Comparison of ENCODE assay signal across 14 cellular contexts in genomic region chr13:39410089-39410901, GRCh38.
A peak's percentile ranks its signal among the peaks of the same experiment; 100 is the strongest.
DNase-seq lines count a peak whose midpoint lies in the region; ATAC-seq and TF ChIP-seq lines count a peak whose summit lies in the region.
"Had no signal": no experiment of that assay in that cellular context is flagged by ENCODE, and none has a peak within 500 bp of the region (broad histone marks: within the 10 kb centered on the region; RNA-seq: fewer than 3 reads in every experiment).

No MANE protein-coding gene starts in this region.

- peaks cover 17% of the 10 kb centered on the region for H3K4me1 Mint-ChIP-seq in endodermal cell
- H3K4me1 Mint-ChIP-seq in activated CD4-positive, alpha-beta T cell treated with anti-CD3 and anti-CD28 coated beads for 36 hours = no peaks in the 10 kb centered on the region

- no peaks in the 10 kb centered on the region for H3K36me3 ChIP-seq in endodermal cell (ENCODE audit: control insufficient read depth, insufficient read depth, low read length)

- POLR2A ChIA-PET in activated CD4-positive, alpha-beta T cell treated with anti-CD3 and anti-CD28 coated beads for 36 hours (lab: Charles Lee) = no interaction called here

- no peak overlapping the region for H3K9ac ChIP-seq in endodermal cell (ENCODE audit: extremely low read depth, low read length, poor library complexity, severe bottlenecking)

- peak overlapping the region; percentile 96 for H3K27ac ChIP-seq in endodermal cell (ENCODE audit: low read depth, low read length)
- H3K27ac ChIP-seq: body of pancreas had no signal

- no peaks in the 10 kb centered on the region for H3K9me3 Mint-ChIP-seq in endodermal cell
- no peaks in the 10 kb centered on the region for H3K9me3 Mint-ChIP-seq in activated CD4-positive, alpha-beta T cell treated with anti-CD3 and anti-CD28 coated beads for 36 hours (ENCODE audit: low read depth)
- H3K9me3 Mint-ChIP-seq: stimulated activated naive B cell treated with anti-CD40 and anti-IgM and Interleukin-4, amounts not matched to agents 10 μg/mL and 1 μg/mL and 100 μg/mL, for 72 hours; T-helper 2 cell treated with Interferon-gamma antibody and Interleukin-4, amounts not matched to agents 5 μg/mL and 100 μg/mL, for 36 hours had no signal

- intact Hi-C loops in activated CD4-positive, alpha-beta T cell treated with anti-CD3 and anti-CD28 coated beads for 36 hours (cut with DNase I, micrococcal nuclease) = loop anchor here in 1 of 2 experiments (10.0 kb wide), 1 partner anchor 205 kb away; no protein-coding TSS in a partner anchor

- H3K4me3 ChIP-seq in endodermal cell (ENCODE audit: low read length) = no peak overlapping the region
- H3K4me3 ChIP-seq: body of pancreas had no signal

- no peak overlapping the region for H3K4me3 Mint-ChIP-seq in endodermal cell
- no peak overlapping the region for H3K4me3 Mint-ChIP-seq in activated CD4-positive, alpha-beta T cell treated with anti-CD3 and anti-CD28 coated beads for 36 hours
- H3K4me3 Mint-ChIP-seq: stimulated activated naive B cell treated with anti-CD40 and anti-IgM and Interleukin-4, amounts not matched to agents 10 μg/mL and 1 μg/mL and 100 μg/mL, for 72 hours; T-helper 2 cell treated with Interferon-gamma antibody and Interleukin-4, amounts not matched to agents 5 μg/mL and 100 μg/mL, for 36 hours had no signal

- peaks cover 4% of the 10 kb centered on the region for H3K4me1 ChIP-seq in endodermal cell (ENCODE audit: control insufficient read depth, insufficient read depth, low read length)
- H3K4me1 ChIP-seq: body of pancreas had no signal

- H3K27me3 ChIP-seq in endodermal cell (ENCODE audit: control insufficient read depth, insufficient read depth, low read length, poor library complexity, severe bottlenecking) = no peaks in the 10 kb centered on the region
- H3K27me3 ChIP-seq: body of pancreas had no signal

- 56 to 78% methylated on average over 1 to 2 of the region's 2 CpGs for WGBS in endodermal cell (ENCODE audit: insufficient coverage in 1 of 2, insufficient read length in 1 of 2), 2 experiments

- H3K27me3 Mint-ChIP-seq in endodermal cell (ENCODE audit: insufficient read depth) = peaks cover 17% of the 10 kb centered on the region
- peaks cover 11% of the 10 kb centered on the region for H3K27me3 Mint-ChIP-seq in activated CD4-positive, alpha-beta T cell treated with anti-CD3 and anti-CD28 coated beads for 36 hours
- H3K27me3 Mint-ChIP-seq: stimulated activated naive B cell treated with anti-CD40 and anti-IgM and Interleukin-4, amounts not matched to agents 10 μg/mL and 1 μg/mL and 100 μg/mL, for 72 hours had no signal

- H3K27ac Mint-ChIP-seq in endodermal cell = no peak overlapping the region
- H3K27ac Mint-ChIP-seq in activated CD4-positive, alpha-beta T cell treated with anti-CD3 and anti-CD28 coated beads for 36 hours = no peak overlapping the region
- H3K27ac Mint-ChIP-seq: stimulated activated naive B cell treated with anti-CD40 and anti-IgM and Interleukin-4, amounts not matched to agents 10 μg/mL and 1 μg/mL and 100 μg/mL, for 72 hours; T-helper 2 cell treated with Interferon-gamma antibody and Interleukin-4, amounts not matched to agents 5 μg/mL and 100 μg/mL, for 36 hours had no signal

- TF ChIP-seq CTCF in endodermal cell (conservative IDR thresholded peaks at IDR 0.05) = no peak

- H3K36me3 Mint-ChIP-seq in endodermal cell (ENCODE audit: low read depth) = no peaks in the 10 kb centered on the region
- no peaks in the 10 kb centered on the region for H3K36me3 Mint-ChIP-seq in activated CD4-positive, alpha-beta T cell treated with anti-CD3 and anti-CD28 coated beads for 36 hours (ENCODE audit: low read depth)
- H3K36me3 Mint-ChIP-seq: stimulated activated naive B cell treated with anti-CD40 and anti-IgM and Interleukin-4, amounts not matched to agents 10 μg/mL and 1 μg/mL and 100 μg/mL, for 72 hours had no signal

- ATAC-seq in HG03342 (IDR thresholded peaks at IDR 0.05; ENCODE audit: unreplicated experiment) (no peak), HG02571 (IDR thresholded peaks at IDR 0.05; ENCODE audit: unreplicated experiment) (no peak)
- no peak for ATAC-seq in activated CD4-positive, alpha-beta T cell treated with anti-CD3 and anti-CD28 coated beads for 36 hours
- ATAC-seq: body of pancreas; stimulated activated naive B cell treated with anti-CD40 and anti-IgM and Interleukin-4, amounts not matched to agents 10 μg/mL and 1 μg/mL and 100 μg/mL, for 72 hours had no signal

- CTCF ChIA-PET in activated CD4-positive, alpha-beta T cell treated with anti-CD3 and anti-CD28 coated beads for 36 hours (lab: Charles Lee) = no interaction called here

- no peaks in the 10 kb centered on the region for H3K9me3 ChIP-seq in endodermal cell (ENCODE audit: control insufficient read depth, low read length)
- H3K9me3 ChIP-seq: body of pancreas had no signal

- DNase-seq in SKM-1 treated with dmso at 0.1 percent for 144 hours (lab: John Stamatoyannopoulos, UW; ENCODE audit: unreplicated experiment) = peak; percentile 30
- DNase-seq in SKM-1 (lab: John Stamatoyannopoulos, UW; ENCODE audit: unreplicated experiment) = no peak
- no peak for DNase-seq in endodermal cell
- peak; percentile 49 for DNase-seq in medulla oblongata (ENCODE audit: extremely low spot score)
- no peak for DNase-seq in activated CD4-positive, alpha-beta T cell treated with anti-CD3 and anti-CD28 coated beads for 36 hours
- no peak for DNase-seq in kidney glomerular epithelial cell (lab: John Stamatoyannopoulos, UW)
- DNase-seq: activated CD8-positive, alpha-beta memory T cell treated with anti-CD3 and anti-CD28 coated beads, Interleukin-2, amount 50 U/mL, for 4 hours; glutamatergic neuron; NCI-H748 treated with DMSO at 0.1 percent for 48 hours; stimulated activated naive B cell treated with anti-CD40 and anti-IgM and Interleukin-4, amounts not matched to agents 10 μg/mL and 1 μg/mL and 100 μg/mL, for 72 hours had no signal

Comparison
In these comparisons a context has a peak if more than half of its experiments do, and no peak if none do; other contexts are left out.
1. DNase-seq: peak in SKM-1 treated with dmso at 0.1 percent for 144 hours (single experiment) and medulla oblongata (single experiment); none in SKM-1 (single experiment), endodermal cell (single experiment), activated CD4-positive, alpha-beta T cell treated with anti-CD3 and anti-CD28 coated beads for 36 hours (single experiment) and kidney glomerular epithelial cell (single experiment).